ENCODE assay signal across 16 cellular contexts in the genomic region with DNA sequence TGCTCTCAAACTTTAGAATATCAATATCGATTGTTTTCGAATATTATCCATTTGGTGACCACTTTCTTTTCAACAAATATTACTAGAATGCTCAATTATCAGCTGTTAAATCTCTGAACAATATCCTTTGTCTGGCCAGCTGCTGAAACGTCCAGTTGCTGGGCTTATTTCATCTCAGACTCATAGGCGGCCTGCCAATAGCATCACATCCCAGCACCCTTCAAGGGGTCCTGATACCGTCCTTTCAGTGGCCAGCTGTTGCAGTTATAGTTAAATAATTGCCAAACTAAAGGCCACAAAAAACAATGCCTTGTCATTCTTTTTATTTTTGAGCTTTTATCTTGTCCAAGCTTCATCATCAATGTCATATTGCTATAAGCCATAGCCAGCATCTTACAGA.
DNase-seq lines count a peak whose midpoint lies in the region; ATAC-seq, FAIRE-seq and TF ChIP-seq lines count a peak whose summit lies in the region.
"Had no signal": no experiment of that assay in that cellular context is flagged by ENCODE, and none has a peak within 500 bp of the region (broad histone marks: within the 10 kb centered on the region; RNA-seq: fewer than 3 reads in every experiment).

No MANE protein-coding gene starts in this region.

- CTCF ChIA-PET in HEK293T (lab: Yijun Ruan, JAX), result no interaction called here
- CTCF ChIA-PET in activated CD4-positive, alpha-beta T cell treated with anti-CD3 and anti-CD28 coated beads for 36 hours (lab: Charles Lee), result interaction anchor here (0.8 kb wide), 1 partner anchor 8 kb away, joined by 3 read pairs; no protein-coding TSS in a partner anchor

- no peaks in the 10 kb centered on the region for H3K9me3 ChIP-seq in neural cell (ENCODE audit: low read length)
- H3K9me3 ChIP-seq: BLaER1 treated with 17β-estradiol and CSF1 and Interleukin-3, amounts not matched to agents 10 nM and 100 nM had no signal

- peaks cover 6% of the 10 kb centered on the region for H3K9me3 Mint-ChIP-seq in activated CD4-positive, alpha-beta T cell treated with anti-CD3 and anti-CD28 coated beads for 36 hours (ENCODE audit: low read depth)

- no peaks in the 10 kb centered on the region for H3K36me3 ChIP-seq in neural cell (ENCODE audit: insufficient read depth, low read length)
- H3K36me3 ChIP-seq: BLaER1 treated with 17β-estradiol and CSF1 and Interleukin-3, amounts not matched to agents 10 nM and 100 nM had no signal

- no peak overlapping the region for H3K27ac Mint-ChIP-seq in activated CD4-positive, alpha-beta T cell treated with anti-CD3 and anti-CD28 coated beads for 36 hours
- H3K27ac Mint-ChIP-seq: CD4-positive, CD25-positive, alpha-beta regulatory T cell had no signal

- no peak overlapping the region for H3K4me3 ChIP-seq in neural cell (ENCODE audit: low read length)
- H3K4me3 ChIP-seq: BLaER1 treated with 17β-estradiol and CSF1 and Interleukin-3, amounts not matched to agents 10 nM and 100 nM had no signal

- H3K27ac ChIP-seq in neural cell (ENCODE audit: low read length), result peak overlapping the region; percentile 42
- H3K27ac ChIP-seq: BLaER1 treated with 17β-estradiol and CSF1 and Interleukin-3, amounts not matched to agents 10 nM and 100 nM had no signal

- DNase-seq in NCI-H1930 (lab: John Stamatoyannopoulos, UW), result peak; percentile 1 to 13
- DNase-seq in hippocampal formation (lab: John Stamatoyannopoulos, UW), result peak; percentile 21 to 25
- DNase-seq in putamen (ENCODE audit: low spot score), result peak; percentile 61
- DNase-seq in hepatic stellate cell (ENCODE audit: low spot score), result no peak
- no peak for DNase-seq in GM12891 (ENCODE audit: insufficient read length, low spot score)
- DNase-seq in HEK293T (ENCODE audit: extremely low spot score), result no peak
- DNase-seq in activated CD4-positive, alpha-beta T cell treated with anti-CD3 and anti-CD28 coated beads for 36 hours, result no peak
- DNase-seq: 8988T; AML-193; CD4-positive, CD25-positive, alpha-beta regulatory T cell had no signal

- no peaks in the 10 kb centered on the region for H3K9me2 ChIP-seq in neural cell (ENCODE audit: insufficient read depth, low read length)

- no peak overlapping the region for H3K4me3 Mint-ChIP-seq in activated CD4-positive, alpha-beta T cell treated with anti-CD3 and anti-CD28 coated beads for 36 hours
- H3K4me3 Mint-ChIP-seq: CD4-positive, CD25-positive, alpha-beta regulatory T cell had no signal

- no peak for TF ChIP-seq POLR2A in GM12891 (IDR thresholded peaks at IDR 0.05; ENCODE audit: low read depth, low read length)

- H3K36me3 Mint-ChIP-seq in activated CD4-positive, alpha-beta T cell treated with anti-CD3 and anti-CD28 coated beads for 36 hours (ENCODE audit: low read depth), result no peaks in the 10 kb centered on the region
- H3K36me3 Mint-ChIP-seq: CD4-positive, CD25-positive, alpha-beta regulatory T cell had no signal

- TF ChIP-seq CTCF in neural cell (IDR thresholded peaks at IDR 0.05; ENCODE audit: poor library complexity, severe bottlenecking), result no peak

- no peak for FAIRE-seq in GM12891 (lab: Jason Lieb, UNC)
- FAIRE-seq: GM18507, HepG2, HTR-8/SVneo had no signal

- TF ChIP-seq RAD21 in neural cell (conservative IDR thresholded peaks at IDR 0.05), result no peak

- H3K4me1 Mint-ChIP-seq in activated CD4-positive, alpha-beta T cell treated with anti-CD3 and anti-CD28 coated beads for 36 hours, result no peaks in the 10 kb centered on the region
- H3K4me1 Mint-ChIP-seq: CD4-positive, CD25-positive, alpha-beta regulatory T cell had no signal

- H3K79me2 ChIP-seq in neural cell (replicated peaks; ENCODE audit: insufficient read depth, low read length), result no peaks in the 10 kb centered on the region

- no peak overlapping the region for H3K9ac ChIP-seq in neural cell (ENCODE audit: low read length)
- H3K9ac ChIP-seq: BLaER1 treated with 17β-estradiol and CSF1 and Interleukin-3, amounts not matched to agents 10 nM and 100 nM had no signal

- no peaks in the 10 kb centered on the region for H4K20me1 ChIP-seq in neural cell (ENCODE audit: insufficient read depth)
- H4K20me1 ChIP-seq: BLaER1 treated with 17β-estradiol and CSF1 and Interleukin-3, amounts not matched to agents 10 nM and 100 nM had no signal

- no peaks in the 10 kb centered on the region for H3F3A ChIP-seq in neural cell (ENCODE audit: insufficient read depth, low read length, poor library complexity, severe bottlenecking)

- peak; percentile 76 for TF ChIP-seq EP300 in neural cell (conservative IDR thresholded peaks at IDR 0.05; ENCODE audit: poor library complexity, severe bottlenecking)

- H3K27me3 ChIP-seq in neural cell (ENCODE audit: insufficient read depth, low read depth, low read length), result no peaks in the 10 kb centered on the region
- H3K27me3 ChIP-seq: BLaER1 treated with 17β-estradiol and CSF1 and Interleukin-3, amounts not matched to agents 10 nM and 100 nM had no signal

- no peaks in the 10 kb centered on the region for H3K27me3 Mint-ChIP-seq in activated CD4-positive, alpha-beta T cell treated with anti-CD3 and anti-CD28 coated beads for 36 hours
- H3K27me3 Mint-ChIP-seq: CD4-positive, CD25-positive, alpha-beta regulatory T cell had no signal

- intact Hi-C loops in activated CD4-positive, alpha-beta T cell treated with anti-CD3 and anti-CD28 coated beads for 36 hours (cut with DNase I, micrococcal nuclease), result no loop called here

- no peak overlapping the region for H3K4me2 ChIP-seq in neural cell (ENCODE audit: low read length)
- H3K4me2 ChIP-seq: BLaER1 treated with 17β-estradiol and CSF1 and Interleukin-3, amounts not matched to agents 10 nM and 100 nM had no signal

- no peak for ATAC-seq in activated CD4-positive, alpha-beta T cell treated with anti-CD3 and anti-CD28 coated beads for 36 hours
- ATAC-seq: HCT116, HepG2 had no signal

- POLR2A ChIA-PET in HEK293T (lab: Yijun Ruan, JAX), result no interaction called here
- POLR2A ChIA-PET in activated CD4-positive, alpha-beta T cell treated with anti-CD3 and anti-CD28 coated beads for 36 hours (lab: Charles Lee), result no interaction called here

- H2AFZ ChIP-seq in neural cell (ENCODE audit: low read depth, low read length), result no peak overlapping the region

TF ChIP-seq in neural cell, 6 proteins besides CTCF, POLR2A, EP300 and RAD21 (continues in another document):
- TF ChIP-seq EZH2 (IDR thresholded peaks at IDR 0.05; ENCODE audit: borderline replicate concordance, insufficient read depth, low read length, poor library complexity, severe bottlenecking) (no peak), TAF1 (IDR thresholded peaks at IDR 0.05; ENCODE audit: low read depth) (no peak), SMC3 (conservative IDR thresholded peaks at IDR 0.05; ENCODE audit: poor library complexity) (no peak), MXI1 (conservative IDR thresholded peaks at IDR 0.05; ENCODE audit: poor library complexity, severe bottlenecking) (no peak), POLR2AphosphoS5 (IDR thresholded peaks at IDR 0.05) (no peak)

TF ChIP-seq in GM12891, 5 proteins besides CTCF, POLR2A, EP300 and RAD21:
- TF ChIP-seq SPI1 (IDR thresholded peaks at IDR 0.05; ENCODE audit: low read depth, low read length) (no peak), TAF1 (IDR thresholded peaks at IDR 0.05; ENCODE audit: low read depth, low read length) (no peak), POLR2AphosphoS5 (IDR thresholded peaks at IDR 0.05; ENCODE audit: low read depth, low read length) (no peak), POU2F2 (IDR thresholded peaks at IDR 0.05; ENCODE audit: low read depth, low read length) (no peak), PAX5 (IDR thresholded peaks at IDR 0.05; ENCODE audit: insufficient read depth, low read length, severe bottlenecking) (no peak)

TF ChIP-seq in HEK293T, 16 proteins besides CTCF, POLR2A, EP300 and RAD21:
- no peak for TF ChIP-seq CTBP1 (IDR thresholded peaks at IDR 0.05; ENCODE audit: borderline replicate concordance)
- TF ChIP-seq FOXK2 (IDR thresholded peaks at IDR 0.05), result no peak

Comparison
In these comparisons a context has a peak if more than half of its experiments do, and no peak if none do; other contexts are left out.
1. DNase-seq: peak in NCI-H1930 (2 of 2), hippocampal formation (2 of 2) and putamen (single experiment); none in hepatic stellate cell (single experiment), GM12891 (single experiment), HEK293T (single experiment) and activated CD4-positive, alpha-beta T cell treated with anti-CD3 and anti-CD28 coated beads for 36 hours (single experiment).